16 cellular contexts compared by ENCODE assay signal in genomic region chr7:24024689-24025088, GRCh38.
DNase-seq lines count a peak whose midpoint lies in the region; ATAC-seq and TF ChIP-seq lines count a peak whose summit lies in the region.
"Had no signal": no experiment of that assay in that cellular context is flagged by ENCODE, and none has a peak within 500 bp of the region (broad histone marks: within the 10 kb centered on the region; RNA-seq: fewer than 3 reads in every experiment).

No MANE protein-coding gene starts in this region.

- H3K9ac ChIP-seq in neural progenitor cell = no peak overlapping the region

- ATAC-seq in HG03175 (IDR thresholded peaks at IDR 0.05; ENCODE audit: unreplicated experiment) (peak; percentile 43), left lung (no peak)
- ATAC-seq: activated naive CD8-positive, alpha-beta T cell treated with anti-CD3 and anti-CD28 coated beads, Interleukin-2, amount 50 U/mL, for 24 hours; stimulated activated naive CD8-positive, alpha-beta T cell treated with anti-CD3 and anti-CD28 coated beads, Interleukin-15, Interleukin-2, amounts not matched to agents 100 U/mL and 50 U/mL, for 24 hours had no signal

- peaks cover 17% of the 10 kb centered on the region for H3K4me1 ChIP-seq in neural progenitor cell
- no peaks in the 10 kb centered on the region for H3K4me1 ChIP-seq in left lung

- H3K36me3 ChIP-seq in WERI-Rb-1 (no peaks in the 10 kb centered on the region), neural progenitor cell (no peaks in the 10 kb centered on the region), left lung (no peaks in the 10 kb centered on the region)

- H3K79me2 ChIP-seq in neural progenitor cell (ENCODE audit: low read depth) = no peaks in the 10 kb centered on the region

- no peaks in the 10 kb centered on the region for H3F3A ChIP-seq in neural progenitor cell (ENCODE audit: low read depth)

- peaks cover 15% of the 10 kb centered on the region for H3K4me1 Mint-ChIP-seq in neural progenitor cell
- H3K4me1 Mint-ChIP-seq: activated naive CD8-positive, alpha-beta T cell treated with anti-CD3 and anti-CD28 coated beads, Interleukin-2, amount 50 U/mL, for 24 hours had no signal

- no peak overlapping the region for H3K4me3 ChIP-seq in WERI-Rb-1 (ENCODE audit: low read depth, low read length)
- no peak overlapping the region for H3K4me3 ChIP-seq in neural progenitor cell
- H3K4me3 ChIP-seq in left lung = no peak overlapping the region

- H3K9me3 ChIP-seq in WERI-Rb-1 (ENCODE audit: severe bottlenecking) (no peaks in the 10 kb centered on the region), neural progenitor cell (ENCODE audit: low read depth) (no peaks in the 10 kb centered on the region), left lung (no peaks in the 10 kb centered on the region)

- H4K20me1 ChIP-seq in neural progenitor cell (ENCODE audit: low read depth) = no peaks in the 10 kb centered on the region

- H3K27me3 Mint-ChIP-seq in neural progenitor cell (ENCODE audit: insufficient read depth, low read depth) = peaks cover 4% of the 10 kb centered on the region

- H3K9me3 Mint-ChIP-seq in neural progenitor cell = no peaks in the 10 kb centered on the region
- H3K9me3 Mint-ChIP-seq: activated naive CD8-positive, alpha-beta T cell treated with anti-CD3 and anti-CD28 coated beads, Interleukin-2, amount 50 U/mL, for 24 hours had no signal

- intact Hi-C loops in left lung (cut with DNase I) = no loop called here

- no peaks in the 10 kb centered on the region for H3K36me3 Mint-ChIP-seq in neural progenitor cell

- no peak overlapping the region for H3K27ac ChIP-seq in WERI-Rb-1
- no peak overlapping the region for H3K27ac ChIP-seq in neural progenitor cell
- no peak overlapping the region for H3K27ac ChIP-seq in left lung

- H3K27me3 ChIP-seq in WERI-Rb-1 (ENCODE audit: insufficient read depth, low read depth, severe bottlenecking) (peaks cover under 1% of the 10 kb centered on the region), neural progenitor cell (no peaks in the 10 kb centered on the region), left lung (no peaks in the 10 kb centered on the region)

- peak overlapping the region; percentile 11 for H3K4me2 ChIP-seq in neural progenitor cell

- TF ChIP-seq CTCF in WERI-Rb-1 (IDR thresholded peaks at IDR 0.05; ENCODE audit: low read depth, low read length) (no peak), neural progenitor cell (IDR thresholded peaks at IDR 0.05) (no peak), left lung (IDR thresholded peaks at IDR 0.05) (no peak)

- H3K27ac Mint-ChIP-seq in neural progenitor cell = peak overlapping the region; percentile 62
- H3K27ac Mint-ChIP-seq: activated naive CD8-positive, alpha-beta T cell treated with anti-CD3 and anti-CD28 coated beads, Interleukin-2, amount 50 U/mL, for 24 hours had no signal

- peak; percentile 36 for DNase-seq in EL
- DNase-seq in WERI-Rb-1 = peak; percentile 14
- peak; percentile 6 for DNase-seq in neural progenitor cell (ENCODE audit: low spot score)
- DNase-seq in cerebellar cortex (ENCODE audit: low spot score) = no peak
- no peak for DNase-seq in hepatic stellate cell (ENCODE audit: low spot score)
- no peak for DNase-seq in T-helper 9 cell
- no peak for DNase-seq in left lung
- DNase-seq: activated naive CD8-positive, alpha-beta T cell treated with anti-CD3 and anti-CD28 coated beads, Interleukin-2, amount 50 U/mL, for 24 hours; C1 segment of cervical spinal cord; cortex of kidney; midbrain; MM.1S; NCI-H446; stimulated activated CD4-positive, alpha-beta T cell treated with anti-CD3 and anti-CD28 coated beads, Interleukin-4, amount 100 ng/mL, for 4 hours; stimulated activated naive CD8-positive, alpha-beta T cell treated with anti-CD3 and anti-CD28 coated beads, Interleukin-15, Interleukin-2, amounts not matched to agents 100 U/mL and 50 U/mL, for 24 hours had no signal

- H2AFZ ChIP-seq in neural progenitor cell (replicated peaks) = peak overlapping the region; percentile 88

- H3K4me3 Mint-ChIP-seq in neural progenitor cell = peak overlapping the region; percentile 39
- H3K4me3 Mint-ChIP-seq: activated naive CD8-positive, alpha-beta T cell treated with anti-CD3 and anti-CD28 coated beads, Interleukin-2, amount 50 U/mL, for 24 hours had no signal

Comparison
In these comparisons a context has a peak if more than half of its experiments do, and no peak if none do; other contexts are left out.
1. DNase-seq: peak in EL (single experiment), WERI-Rb-1 (single experiment) and neural progenitor cell (single experiment); none in cerebellar cortex (single experiment), hepatic stellate cell (single experiment), T-helper 9 cell (single experiment) and left lung (0 of 2).